ENCODE assay signal across 10 cellular contexts in the genomic region with DNA sequence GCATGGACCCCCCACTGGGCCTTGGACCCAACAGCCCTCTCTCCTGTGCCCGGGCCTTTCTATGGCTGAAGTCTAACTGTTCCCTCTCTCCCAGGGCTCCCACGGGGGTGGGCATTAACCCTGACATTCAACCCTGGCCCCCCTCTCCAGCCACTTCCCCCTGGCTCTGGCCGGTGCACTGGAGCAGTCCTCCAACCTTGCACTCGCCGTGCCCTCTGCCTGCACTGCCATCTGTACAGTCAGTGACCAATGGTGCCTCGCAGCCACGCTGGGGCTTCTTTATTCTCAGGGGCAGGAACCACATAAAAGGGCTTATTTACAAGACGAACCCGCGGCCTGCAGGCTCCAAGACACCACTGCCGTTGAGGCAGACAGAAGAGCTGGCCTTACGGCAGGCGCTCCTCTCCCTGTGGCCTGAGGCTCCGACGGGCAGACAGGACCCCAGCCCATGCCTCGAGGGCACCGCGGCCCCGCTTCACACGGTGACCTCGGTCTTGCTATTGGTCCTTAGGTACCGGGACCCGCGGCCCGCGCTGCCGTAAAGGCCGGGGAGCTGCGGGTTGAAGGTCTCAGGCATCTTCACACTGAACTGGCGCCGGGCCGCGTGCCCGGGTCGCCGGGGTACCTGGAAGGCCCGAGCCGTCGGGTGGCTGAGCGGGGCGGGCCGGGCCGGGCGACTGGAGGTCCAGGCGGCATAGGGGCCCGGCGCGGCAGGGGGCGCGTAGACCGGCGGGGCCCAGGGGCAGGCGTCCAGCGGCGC. TPM values are rescaled to one million over a fixed set of nuclear protein-coding genes. Genes with fewer than 3 reads are reported as not detected.
DNase-seq lines count a peak whose midpoint lies in the region; ATAC-seq and TF ChIP-seq lines count a peak whose summit lies in the region.
"Had no signal": no experiment of that assay in that cellular context is flagged by ENCODE, and none has a peak within 500 bp of the region (broad histone marks: within the 10 kb centered on the region; RNA-seq: fewer than 3 reads in every experiment).

No MANE protein-coding gene starts in this region.

- TF ChIP-seq CTCF in WTC11 (IDR thresholded peaks at IDR 0.05) (no peak), gastrocnemius medialis (IDR thresholded peaks at IDR 0.05 in 4 of 5, conservative IDR thresholded peaks at IDR 0.05 in 1 of 5) (no peak), BE2C (IDR thresholded peaks at IDR 0.05; ENCODE audit: low read depth, low read length) (no peak)

- ATAC-seq in WTC11 (peak; percentile 4), gastrocnemius medialis (no peak)

- H3K27me3 ChIP-seq in iPS-15b (ENCODE audit: control insufficient read depth, insufficient read depth, low read length), result peaks cover 57% of the 10 kb centered on the region
- H3K27me3 ChIP-seq in gastrocnemius medialis, result peaks cover 34 to 36% (median 35%) of the 10 kb centered on the region in 3 donors
- peaks cover 56% of the 10 kb centered on the region for H3K27me3 ChIP-seq in BE2C

- H3K27me3 Mint-ChIP-seq in WTC11 (ENCODE audit: low read depth), result peaks cover 53% of the 10 kb centered on the region

- H3K9me3 Mint-ChIP-seq in WTC11, result no peaks in the 10 kb centered on the region

- no peak overlapping the region for H3K27ac Mint-ChIP-seq in WTC11

- H3K4me3 ChIP-seq in iPS-15b (ENCODE audit: low read depth, low read length) (peak overlapping the region; percentile 13), gastrocnemius medialis (peak overlapping the region in 3 of 4 donors; percentile 41 to 49 (median 47)), BE2C (ENCODE audit: low read depth, low read length) (no peak overlapping the region)

- no peak for DNase-seq in WTC11 (ENCODE audit: low spot score)
- no peak for DNase-seq in gastrocnemius medialis
- no peak for DNase-seq in BE2C
- DNase-seq in GM19238 (ENCODE audit: insufficient read length, low spot score), result no peak
- DNase-seq in HCEC 1CT, result no peak
- DNase-seq in NCI-H2029 (lab: John Stamatoyannopoulos, UW), result no peak
- DNase-seq: aorta had no signal

- POLR2A ChIA-PET in WTC11 (lab: Charles Lee), result interaction anchor here (1.5 kb wide), 1 partner anchor 109 kb away, joined by 5 read pairs; the partner anchor contains the start of gene CCDC134

- no peak overlapping the region for H3K27ac ChIP-seq in gastrocnemius medialis

- no peaks in the 10 kb centered on the region for H3K4me1 ChIP-seq in iPS-15b (ENCODE audit: control insufficient read depth, insufficient read depth, low read length)
- peaks cover 5 to 15% of the 10 kb centered on the region in 2 donors for H3K4me1 ChIP-seq in gastrocnemius medialis
- H3K4me1 ChIP-seq in BE2C, result no peaks in the 10 kb centered on the region

- peaks cover 14% of the 10 kb centered on the region for H3K36me3 ChIP-seq in iPS-15b (ENCODE audit: control insufficient read depth, insufficient read depth, low read length)
- H3K36me3 ChIP-seq in gastrocnemius medialis, result peaks cover 0 to 9% of the 10 kb centered on the region in 2 donors
- peaks cover 16% of the 10 kb centered on the region for H3K36me3 ChIP-seq in BE2C

- H3K36me3 Mint-ChIP-seq in WTC11, result peaks cover 6% of the 10 kb centered on the region; the same call in 1 of the 2 replicates

- H3K4me3 Mint-ChIP-seq in WTC11, result peak overlapping the region; percentile 33

- TF ChIP-seq POLR2A in GM18951 (IDR thresholded peaks at IDR 0.05; ENCODE audit: extremely low read depth, insufficient read depth, insufficient read length) (peak; percentile 23), gastrocnemius medialis (IDR thresholded peaks at IDR 0.05) (no peak)

- H3K9me3 ChIP-seq in iPS-15b (ENCODE audit: control insufficient read depth, insufficient read depth, low read length) (no peaks in the 10 kb centered on the region), gastrocnemius medialis (no peaks in the 10 kb centered on the region), BE2C (no peaks in the 10 kb centered on the region)

- CTCF ChIA-PET in WTC11 (lab: Charles Lee), result interaction anchor here (1.0 to 3.8 kb wide), 10 partner anchors 10 to 242 kb away, joined by 3 to 66 read pairs (median 6); partner anchors contain the start of genes SREBF2 and TNFRSF13C

- no peak overlapping the region for H3K9ac ChIP-seq in iPS-15b (ENCODE audit: low read depth, low read length)

- in situ Hi-C loops in GM18951 (cut with MboI; ENCODE audit: low sequenced_read_pairs, unreplicated experiment) (no loop called here), gastrocnemius medialis (cut with MboI; ENCODE audit: low sequenced_read_pairs in 4 of 4) (no loop called here)

- intact Hi-C loops in gastrocnemius medialis (cut with DNase I; ENCODE audit: low total_unique reads), result no loop called here

- peaks cover 17% of the 10 kb centered on the region for H3K4me1 Mint-ChIP-seq in WTC11

TF ChIP-seq in WTC11, 78 proteins besides CTCF, POLR2A, EP300 and RAD21:
- TF ChIP-seq ZNF232 (CRISPR knock-in tag; IDR thresholded peaks at IDR 0.05), result no peak
- TF ChIP-seq MYBL2 (CRISPR knock-in tag; IDR thresholded peaks at IDR 0.05), result 0 out of 2 replicates have a peak, but pooled peaks have one; percentile 7
- peak; percentile 6; the same call in 1 of the 2 replicates for TF ChIP-seq MAX (CRISPR knock-in tag; IDR thresholded peaks at IDR 0.05)
- TF ChIP-seq, protein P1, sequence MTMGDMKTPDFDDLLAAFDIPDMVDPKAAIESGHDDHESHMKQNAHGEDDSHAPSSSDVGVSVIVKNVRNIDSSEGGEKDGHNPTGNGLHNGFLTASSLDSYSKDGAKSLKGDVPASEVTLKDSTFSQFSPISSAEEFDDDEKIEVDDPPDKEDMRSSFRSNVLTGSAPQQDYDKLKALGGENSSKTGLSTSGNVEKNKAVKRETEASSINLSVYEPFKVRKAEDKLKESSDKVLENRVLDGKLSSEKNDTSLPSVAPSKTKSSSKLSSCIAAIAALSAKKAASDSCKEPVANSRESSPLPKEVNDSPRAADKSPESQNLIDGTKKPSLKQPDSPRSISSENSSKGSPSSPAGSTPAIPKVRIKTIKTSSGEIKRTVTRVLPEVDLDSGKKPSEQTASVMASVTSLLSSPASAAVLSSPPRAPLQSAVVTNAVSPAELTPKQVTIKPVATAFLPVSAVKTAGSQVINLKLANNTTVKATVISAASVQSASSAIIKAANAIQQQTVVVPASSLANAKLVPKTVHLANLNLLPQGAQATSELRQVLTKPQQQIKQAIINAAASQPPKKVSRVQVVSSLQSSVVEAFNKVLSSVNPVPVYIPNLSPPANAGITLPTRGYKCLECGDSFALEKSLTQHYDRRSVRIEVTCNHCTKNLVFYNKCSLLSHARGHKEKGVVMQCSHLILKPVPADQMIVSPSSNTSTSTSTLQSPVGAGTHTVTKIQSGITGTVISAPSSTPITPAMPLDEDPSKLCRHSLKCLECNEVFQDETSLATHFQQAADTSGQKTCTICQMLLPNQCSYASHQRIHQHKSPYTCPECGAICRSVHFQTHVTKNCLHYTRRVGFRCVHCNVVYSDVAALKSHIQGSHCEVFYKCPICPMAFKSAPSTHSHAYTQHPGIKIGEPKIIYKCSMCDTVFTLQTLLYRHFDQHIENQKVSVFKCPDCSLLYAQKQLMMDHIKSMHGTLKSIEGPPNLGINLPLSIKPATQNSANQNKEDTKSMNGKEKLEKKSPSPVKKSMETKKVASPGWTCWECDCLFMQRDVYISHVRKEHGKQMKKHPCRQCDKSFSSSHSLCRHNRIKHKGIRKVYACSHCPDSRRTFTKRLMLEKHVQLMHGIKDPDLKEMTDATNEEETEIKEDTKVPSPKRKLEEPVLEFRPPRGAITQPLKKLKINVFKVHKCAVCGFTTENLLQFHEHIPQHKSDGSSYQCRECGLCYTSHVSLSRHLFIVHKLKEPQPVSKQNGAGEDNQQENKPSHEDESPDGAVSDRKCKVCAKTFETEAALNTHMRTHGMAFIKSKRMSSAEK (CRISPR knock-in tag; IDR thresholded peaks at IDR 0.05; ENCODE audit: borderline replicate concordance), result no peak
- TF ChIP-seq, protein P2, sequence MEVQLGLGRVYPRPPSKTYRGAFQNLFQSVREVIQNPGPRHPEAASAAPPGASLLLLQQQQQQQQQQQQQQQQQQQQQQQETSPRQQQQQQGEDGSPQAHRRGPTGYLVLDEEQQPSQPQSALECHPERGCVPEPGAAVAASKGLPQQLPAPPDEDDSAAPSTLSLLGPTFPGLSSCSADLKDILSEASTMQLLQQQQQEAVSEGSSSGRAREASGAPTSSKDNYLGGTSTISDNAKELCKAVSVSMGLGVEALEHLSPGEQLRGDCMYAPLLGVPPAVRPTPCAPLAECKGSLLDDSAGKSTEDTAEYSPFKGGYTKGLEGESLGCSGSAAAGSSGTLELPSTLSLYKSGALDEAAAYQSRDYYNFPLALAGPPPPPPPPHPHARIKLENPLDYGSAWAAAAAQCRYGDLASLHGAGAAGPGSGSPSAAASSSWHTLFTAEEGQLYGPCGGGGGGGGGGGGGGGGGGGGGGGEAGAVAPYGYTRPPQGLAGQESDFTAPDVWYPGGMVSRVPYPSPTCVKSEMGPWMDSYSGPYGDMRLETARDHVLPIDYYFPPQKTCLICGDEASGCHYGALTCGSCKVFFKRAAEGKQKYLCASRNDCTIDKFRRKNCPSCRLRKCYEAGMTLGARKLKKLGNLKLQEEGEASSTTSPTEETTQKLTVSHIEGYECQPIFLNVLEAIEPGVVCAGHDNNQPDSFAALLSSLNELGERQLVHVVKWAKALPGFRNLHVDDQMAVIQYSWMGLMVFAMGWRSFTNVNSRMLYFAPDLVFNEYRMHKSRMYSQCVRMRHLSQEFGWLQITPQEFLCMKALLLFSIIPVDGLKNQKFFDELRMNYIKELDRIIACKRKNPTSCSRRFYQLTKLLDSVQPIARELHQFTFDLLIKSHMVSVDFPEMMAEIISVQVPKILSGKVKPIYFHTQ (CRISPR knock-in tag; IDR thresholded peaks at IDR 0.05), result no peak

RNA-seq across cellular contexts. Expression of gene SHISA8, which starts 5.4 kb away (rescaled TPM):
- total RNA-seq in WTC11 (2021) (2.1 to 2.4 TPM (median 2.2 TPM) in 3 replicates), gastrocnemius medialis (not detected)
- polyA plus RNA-seq in BE2C (2012; ENCODE audit: insufficient read depth, insufficient read length, low read depth), result not detected
- total RNA-seq: aorta, LHCN-M2 had no signal
- polyA plus RNA-seq: aorta had no signal

RNA-seq across cellular contexts. Expression of gene TNFRSF13C, which starts 17.1 kb away (rescaled TPM):
- total RNA-seq in WTC11 (2021) (2.8 to 3.6 TPM (median 2.8 TPM) in 3 replicates), gastrocnemius medialis (not detected)
- polyA plus RNA-seq in BE2C (2012; ENCODE audit: insufficient read depth, insufficient read length, low read depth), result 0.29 TPM
- polyA plus RNA-seq: aorta had no signal

RNA-seq across cellular contexts. Expression of gene CENPM, which starts 37.5 kb away (rescaled TPM):
- total RNA-seq in WTC11 (2021) (40.3 to 43.7 TPM (median 41.7 TPM) in 3 replicates), gastrocnemius medialis (1 to 10 TPM in 2 of 4 donors, not detected in 2; 1.5 to 5.1 TPM)
- 43.8 TPM for polyA plus RNA-seq in BE2C (2012; ENCODE audit: insufficient read depth, insufficient read length, low read depth)

RNA-seq across cellular contexts. Expression of gene SEPTIN3, which starts 59.8 kb away (rescaled TPM):
- total RNA-seq in WTC11 (2021) (19.5 to 25.3 TPM (median 24.0 TPM) in 3 replicates), gastrocnemius medialis (under 1 TPM in 1 of 4 donors, not detected in 3; 0.18 TPM)
- polyA plus RNA-seq in BE2C (2012; ENCODE audit: insufficient read depth, insufficient read length, low read depth), result 23.3 TPM
- total RNA-seq: LHCN-M2 had no signal
